15 cellular contexts compared by ENCODE assay signal in genomic region chr10:22479419-22479818, GRCh38.
DNase-seq lines count a peak whose midpoint lies in the region; ATAC-seq and TF ChIP-seq lines count a peak whose summit lies in the region.
"Had no signal": no experiment of that assay in that cellular context is flagged by ENCODE, and none has a peak within 500 bp of the region (broad histone marks: within the 10 kb centered on the region; RNA-seq: fewer than 3 reads in every experiment).

No MANE protein-coding gene starts in this region.

- peak; percentile 82 for ATAC-seq in Right ventricle myocardium superior (ENCODE audit: poor library complexity)
- peak; percentile 92 for ATAC-seq in left ventricle myocardium superior
- no peak for ATAC-seq in CD4-positive, alpha-beta T cell (ENCODE audit: poor library complexity)

- peaks cover 54% of the 10 kb centered on the region for H3K27me3 Mint-ChIP-seq in CD4-positive, alpha-beta T cell

- H3K27me3 ChIP-seq in right atrium auricular region (peaks cover 22 to 23% of the 10 kb centered on the region in 2 donors), adipocyte (replicated peaks; ENCODE audit: control insufficient read depth, insufficient read depth, low read length) (peaks cover 20% of the 10 kb centered on the region), WERI-Rb-1 (ENCODE audit: insufficient read depth, low read depth, severe bottlenecking) (no peaks in the 10 kb centered on the region)
- H3K27me3 ChIP-seq in CD4-positive, alpha-beta T cell (ENCODE audit: control insufficient read depth, insufficient read depth, low read length), result peaks cover 41% of the 10 kb centered on the region

- peaks cover 24% of the 10 kb centered on the region for H3K4me1 Mint-ChIP-seq in CD4-positive, alpha-beta T cell (ENCODE audit: low read depth)

- H3K9me3 Mint-ChIP-seq in CD4-positive, alpha-beta T cell, result no peaks in the 10 kb centered on the region

- no peaks in the 10 kb centered on the region for H3K36me3 ChIP-seq in right atrium auricular region
- no peaks in the 10 kb centered on the region for H3K36me3 ChIP-seq in adipocyte (ENCODE audit: control insufficient read depth, insufficient read depth, low read length, severe bottlenecking)
- H3K36me3 ChIP-seq in WERI-Rb-1, result no peaks in the 10 kb centered on the region
- H3K36me3 ChIP-seq: colonic mucosa had no signal

- H3K9me3 ChIP-seq in right atrium auricular region (no peaks in the 10 kb centered on the region), adipocyte (ENCODE audit: control insufficient read depth, low read length) (no peaks in the 10 kb centered on the region), WERI-Rb-1 (ENCODE audit: severe bottlenecking) (no peaks in the 10 kb centered on the region)
- H3K9me3 ChIP-seq in CD4-positive, alpha-beta T cell (ENCODE audit: control insufficient read depth, low read length), result no peaks in the 10 kb centered on the region
- H3K9me3 ChIP-seq: colonic mucosa had no signal

- intact Hi-C loops in Right ventricle myocardium superior (cut with DNase I), result no loop called here
- intact Hi-C loops in left ventricle myocardium superior (cut with micrococcal nuclease), result no loop called here
- intact Hi-C loops in CD4-positive, alpha-beta T cell (cut with DNase I, micrococcal nuclease), result no loop called here

- H3K27ac ChIP-seq in right atrium auricular region (no peak overlapping the region), temporal lobe (ENCODE audit: low read depth, low read length) (peak overlapping the region; percentile 84), WERI-Rb-1 (no peak overlapping the region)
- H3K27ac ChIP-seq in CD4-positive, alpha-beta T cell (ENCODE audit: low read depth, low read length), result no peak overlapping the region
- H3K27ac ChIP-seq: colonic mucosa had no signal

- no peak overlapping the region for H3K4me3 Mint-ChIP-seq in CD4-positive, alpha-beta T cell
- H3K4me3 Mint-ChIP-seq: activated naive CD8-positive, alpha-beta T cell had no signal

- H3K9ac ChIP-seq in adipocyte (ENCODE audit: low read length), result no peak overlapping the region

- POLR2A ChIA-PET in CD4-positive, alpha-beta T cell (lab: Charles Lee), result interaction anchor here (0.7 kb wide), 1 partner anchor 163 kb away, joined by 4 read pairs; the partner anchor contains the start of gene COMMD3

- no peak overlapping the region for H3K27ac Mint-ChIP-seq in CD4-positive, alpha-beta T cell
- H3K27ac Mint-ChIP-seq: activated naive CD8-positive, alpha-beta T cell had no signal

- H3K4me3 ChIP-seq in right atrium auricular region, result no peak overlapping the region
- no peak overlapping the region for H3K4me3 ChIP-seq in adipocyte (ENCODE audit: low read length)
- H3K4me3 ChIP-seq in WERI-Rb-1 (ENCODE audit: low read depth, low read length), result no peak overlapping the region
- H3K4me3 ChIP-seq: colonic mucosa had no signal

- TF ChIP-seq CTCF in right atrium auricular region (IDR thresholded peaks at IDR 0.05) (no peak), WERI-Rb-1 (IDR thresholded peaks at IDR 0.05; ENCODE audit: low read depth, low read length) (no peak)
- no peak for TF ChIP-seq CTCF in CD4-positive, alpha-beta T cell (IDR thresholded peaks at IDR 0.05)

- no peaks in the 10 kb centered on the region for H3K36me3 Mint-ChIP-seq in CD4-positive, alpha-beta T cell (ENCODE audit: low read depth)
- H3K36me3 Mint-ChIP-seq: activated naive CD8-positive, alpha-beta T cell had no signal

- DNase-seq in Right ventricle myocardium superior (peak; percentile 58), right atrium auricular region (ENCODE audit: low spot score) (no peak), adipocyte (ENCODE audit: low read depth) (peak; percentile 52), left ventricle myocardium superior (peak; percentile 37), AG20443 (ENCODE audit: low spot score) (no peak), WERI-Rb-1 (no peak)
- DNase-seq in CD4-positive, alpha-beta T cell, result no peak
- DNase-seq: activated CD8-positive, alpha-beta memory T cell treated with anti-CD3 and anti-CD28 coated beads, Interleukin-2, amount 50 U/mL, for 4 hours; colonic mucosa; DMS79; kidney; NCI-H1436 treated with DMSO at 0.1 percent for 48 hours; NCI-H526 treated with DMSO at 0.1 percent for 48 hours had no signal

- H3K4me1 ChIP-seq in right atrium auricular region (peaks cover 0 to 20% of the 10 kb centered on the region in 2 donors), adipocyte (ENCODE audit: control insufficient read depth, insufficient read depth, low read length) (peaks cover 20% of the 10 kb centered on the region)

- CTCF ChIA-PET in CD4-positive, alpha-beta T cell (lab: Charles Lee), result no interaction called here

Comparison
In these comparisons a context has a peak if more than half of its experiments do, and no peak if none do; other contexts are left out.
1. DNase-seq: peak in Right ventricle myocardium superior (single experiment), adipocyte (single experiment) and left ventricle myocardium superior (single experiment); none in right atrium auricular region (single experiment), AG20443 (single experiment), WERI-Rb-1 (single experiment) and CD4-positive, alpha-beta T cell (0 of 10).